ENCODE assay signal across 22 cellular contexts in genomic region chr22:42695294-42695693, GRCh38. TPM values are rescaled to one million over a fixed set of nuclear protein-coding genes. Genes with fewer than 3 reads are reported as not detected.
DNase-seq lines count a peak whose midpoint lies in the region; TF ChIP-seq lines count a peak whose summit lies in the region.
"Had no signal": no experiment of that assay in that cellular context is flagged by ENCODE, and none has a peak within 500 bp of the region (broad histone marks: within the 10 kb centered on the region; RNA-seq: fewer than 3 reads in every experiment).

No MANE protein-coding gene starts in this region.

- peaks cover 57% of the 10 kb centered on the region for H3K4me1 ChIP-seq in adipocyte (ENCODE audit: control insufficient read depth, insufficient read depth, low read length)
- H3K4me1 ChIP-seq in cardiac muscle cell (ENCODE audit: low read depth), result peaks cover 33% of the 10 kb centered on the region
- peaks cover 9 to 34% (median 20%) of the 10 kb centered on the region in 4 donors for H3K4me1 ChIP-seq in transverse colon
- peaks cover 9% of the 10 kb centered on the region; the same call in 1 of the 2 replicates for H3K4me1 ChIP-seq in HAP-1

- peak overlapping the region; percentile 24 for H3K9ac ChIP-seq in adipocyte (ENCODE audit: low read length)

- in situ Hi-C loops in transverse colon (cut with MboI; ENCODE audit: low pct_ligation_motif_present in 1 of 4, low pct_unique_long_range_greater_than_20kb in 1 of 4, low sequenced_read_pairs in 3 of 4), result no loop called here
- in situ Hi-C loops in HAP-1 (cut with MboI; ENCODE audit: low sequenced_read_pairs), result no loop called here

- peaks cover 32% of the 10 kb centered on the region for H3K36me3 ChIP-seq in adipocyte (ENCODE audit: control insufficient read depth, insufficient read depth, low read length, severe bottlenecking)
- no peaks in the 10 kb centered on the region for H3K36me3 ChIP-seq in cardiac muscle cell
- no peaks in the 10 kb centered on the region for H3K36me3 ChIP-seq in transverse colon
- H3K36me3 ChIP-seq in HAP-1 (replicated peaks), result peaks cover 4% of the 10 kb centered on the region

- no peak for TF ChIP-seq EP300 in transverse colon (IDR thresholded peaks at IDR 0.05; ENCODE audit: low read depth)

- no peak overlapping the region for H3K4me3 Mint-ChIP-seq in neural crest cell
- H3K4me3 Mint-ChIP-seq: natural killer cell treated with Interleukin-12 subunit alpha and Interleukin-12 subunit beta and Interleukin-15 and Interleukin-18, amount 100 ng/mL, for 72 hours; T-cell had no signal

- peaks cover 11% of the 10 kb centered on the region for H3K4me1 Mint-ChIP-seq in neural crest cell
- H3K4me1 Mint-ChIP-seq: T-cell had no signal

- H3K27me3 ChIP-seq in adipocyte (replicated peaks; ENCODE audit: control insufficient read depth, insufficient read depth, low read length) (no peaks in the 10 kb centered on the region), cardiac muscle cell (no peaks in the 10 kb centered on the region), transverse colon (no peaks in the 10 kb centered on the region), HAP-1 (ENCODE audit: low read depth) (no peaks in the 10 kb centered on the region)
- H3K27me3 ChIP-seq: hepatocyte had no signal

- intact Hi-C loops in transverse colon (cut with DNase I; ENCODE audit: low total_unique reads), result no loop called here

- H3K9me3 ChIP-seq in adipocyte (ENCODE audit: control insufficient read depth, low read length) (no peaks in the 10 kb centered on the region), cardiac muscle cell (ENCODE audit: low read depth) (no peaks in the 10 kb centered on the region), transverse colon (no peaks in the 10 kb centered on the region), HAP-1 (no peaks in the 10 kb centered on the region)

- H3K27ac Mint-ChIP-seq in neural crest cell (ENCODE audit: unreplicated experiment), result peak overlapping the region; percentile 50
- H3K27ac Mint-ChIP-seq: natural killer cell treated with Interleukin-12 subunit alpha and Interleukin-12 subunit beta and Interleukin-15 and Interleukin-18, amount 100 ng/mL, for 72 hours; T-cell had no signal

- no peak overlapping the region for H3K4me3 ChIP-seq in adipocyte (ENCODE audit: low read length)
- no peak overlapping the region for H3K4me3 ChIP-seq in cardiac muscle cell
- H3K4me3 ChIP-seq in transverse colon, result no peak overlapping the region
- no peak overlapping the region for H3K4me3 ChIP-seq in HAP-1
- H3K4me3 ChIP-seq: hepatocyte, K562 had no signal

- peak overlapping the region; percentile 78 for H3K27ac ChIP-seq in cardiac muscle cell
- peak overlapping the region in 3 of 4 donors; percentile 24 to 89 (median 73) for H3K27ac ChIP-seq in transverse colon
- H3K27ac ChIP-seq: hepatocyte had no signal

- 68% methylated on average over 10 of the region's 10 CpGs; no CpG with 5 or more reads in 1 of the 2 donors for WGBS in transverse colon (ENCODE audit: low coverage in 1 of 2), 2 donors

- H3K9me3 Mint-ChIP-seq in neural crest cell, result no peaks in the 10 kb centered on the region
- H3K9me3 Mint-ChIP-seq: natural killer cell treated with Interleukin-12 subunit alpha and Interleukin-12 subunit beta and Interleukin-15 and Interleukin-18, amount 100 ng/mL, for 72 hours; T-cell had no signal

- no peaks in the 10 kb centered on the region for H3K27me3 Mint-ChIP-seq in neural crest cell (ENCODE audit: low read depth)
- H3K27me3 Mint-ChIP-seq: natural killer cell treated with Interleukin-12 subunit alpha and Interleukin-12 subunit beta and Interleukin-15 and Interleukin-18, amount 100 ng/mL, for 72 hours had no signal

- no peak for DNase-seq in adipocyte (ENCODE audit: low read depth)
- DNase-seq in cardiac muscle cell (ENCODE audit: low read depth in 1 of 2, low spot score in 1 of 2), result no peak
- DNase-seq in neural crest cell (ENCODE audit: low read depth, low spot score), result no peak
- no peak for DNase-seq in transverse colon
- DNase-seq in AML-193 (lab: John Stamatoyannopoulos, UW), result no peak
- DNase-seq in NCI-H774 (lab: John Stamatoyannopoulos, UW), result no peak
- no peak for DNase-seq in T-helper 2 cell
- DNase-seq in HAP-1 (ENCODE audit: low spot score in 2 of 2), result no peak
- DNase-seq: activated gamma-delta T cell; amniotic stem cell; DMS79 treated with DMSO at 0.1 percent for 48 hours; effector CD8-positive, alpha-beta T cell; islet precursor cell; mesendoderm; NCI-H1092; NCI-H2081 treated with DMSO at 0.1 percent for 48 hours; NCI-H524; stimulated activated CD4-positive, alpha-beta T cell treated with anti-CD3 and anti-CD28 coated beads, Interleukin-15, amount 100 ng/mL, for 24 hours; T-cell had no signal

- no peak for TF ChIP-seq POLR2A in transverse colon (IDR thresholded peaks at IDR 0.05)

- H3K36me3 Mint-ChIP-seq in neural crest cell (ENCODE audit: low read depth), result no peaks in the 10 kb centered on the region
- H3K36me3 Mint-ChIP-seq: natural killer cell treated with Interleukin-12 subunit alpha and Interleukin-12 subunit beta and Interleukin-15 and Interleukin-18, amount 100 ng/mL, for 72 hours; T-cell had no signal

- no peak for TF ChIP-seq CTCF in cardiac muscle cell (IDR thresholded peaks at IDR 0.05; ENCODE audit: low read depth, low read length)
- no peak for TF ChIP-seq CTCF in neural crest cell (conservative IDR thresholded peaks at IDR 0.05)
- no peak for TF ChIP-seq CTCF in transverse colon (IDR thresholded peaks at IDR 0.05)

RNA-seq across cellular contexts. Expression of gene A4GALT, which starts 25.4 kb away (rescaled TPM):
- total RNA-seq in cardiac muscle cell (17.7 and 26.1 TPM in 2 replicates), neural crest cell (0.35 and 0.39 TPM in 2 replicates), transverse colon (10 to 100 TPM in 2 of 4 donors, 1 to 10 TPM in 2; 6.3 to 31.4 (median 12.7) TPM)
- 15.1 and 20.2 TPM in 2 replicates for polyA plus RNA-seq in cardiac muscle cell

RNA-seq across cellular contexts. Expression of gene CYB5R3, which starts 46.1 kb away (rescaled TPM):
- total RNA-seq in cardiac muscle cell (180 and 189 TPM in 2 replicates), neural crest cell (105 and 106 TPM in 2 replicates), transverse colon (100 to 1,000 TPM; 138 to 294 (median 167) TPM)
- 357 and 366 TPM in 2 replicates for polyA plus RNA-seq in cardiac muscle cell

RNA-seq across cellular contexts. Expression of gene ATP5MGL, which starts 54.9 kb away (rescaled TPM):
- 0.39 TPM in 1 of 2 replicates, not detected in the other for total RNA-seq in cardiac muscle cell
- 0.30 and 0.71 TPM in 2 replicates for polyA plus RNA-seq in cardiac muscle cell
- 0.66 and 1.3 TPM in 2 replicates for total RNA-seq in neural crest cell
- under 1 TPM in 1 of 4 donors, not detected in 3; 0.55 TPM for total RNA-seq in transverse colon
- polyA plus RNA-seq: hepatocyte had no signal
